In genomic region chr7:11576340-11576739, GRCh38 we compare ENCODE assay signal across 34 cellular contexts.
"Had no signal": no experiment of that assay in that cellular context is flagged by ENCODE, and none has a peak within 500 bp of the region (broad histone marks: within the 10 kb centered on the region; RNA-seq: fewer than 3 reads in every experiment).

No MANE protein-coding gene starts in this region.

- H3K9me3 ChIP-seq: adrenal gland, ascending aorta, body of pancreas, breast epithelium had no signal

- H3K27me3 ChIP-seq: adrenal gland, ascending aorta, body of pancreas, brain microvascular endothelial cell, breast epithelium, cardiac muscle cell had no signal

- H3K36me3 ChIP-seq: adrenal gland, ascending aorta, brain microvascular endothelial cell, breast epithelium, cardiac muscle cell had no signal

- H3K27ac ChIP-seq: adrenal gland, ascending aorta, body of pancreas, brain microvascular endothelial cell, breast epithelium, cardiac muscle cell had no signal

- ATAC-seq: activated naive CD4-positive, alpha-beta T cell treated with anti-CD3 and anti-CD28 coated beads, Interleukin-2, amount 50 U/mL, for 72 hours; activated naive CD8-positive, alpha-beta T cell treated with anti-CD3 and anti-CD28 coated beads, Interleukin-2, amount 50 U/mL, for 24 hours; activated T-cell treated with anti-CD3 and anti-CD28 coated beads, Interleukin-2, amount 50 U/mL, for 4 hours; activated T-cell treated with anti-CD3 and anti-CD28 coated beads, Interleukin-2, amount 50 U/mL, for 72 hours; activated T-helper 17 cell treated with anti-CD3 and anti-CD28 coated beads, Interleukin-2, amount 50 U/mL, for 72 hours; body of pancreas had no signal

- DNase-seq: activated effector memory CD4-positive, alpha-beta T cell treated with anti-CD3 and anti-CD28 coated beads, Interleukin-2, amount 50 U/mL, for 16 hours; activated effector memory CD4-positive, alpha-beta T cell treated with Interleukin-2 at 50 U/mL for 16 hours; activated gamma-delta T cell; activated gamma-delta T cell treated with Interleukin-2 at 50 U/mL for 16 hours; activated naive CD4-positive, alpha-beta T cell; activated naive CD4-positive, alpha-beta T cell treated with anti-CD3 and anti-CD28 coated beads for 36 hours; activated naive CD4-positive, alpha-beta T cell treated with anti-CD3 and anti-CD28 coated beads, Interleukin-2, amount 10 ng/mL, durations not matched to agents 7 days and 5 days; activated naive CD4-positive, alpha-beta T cell treated with anti-CD3 and anti-CD28 coated beads, Interleukin-2, amount 50 U/mL, for 16 hours; activated naive CD4-positive, alpha-beta T cell treated with Interleukin-2 at 50 U/mL for 16 hours; activated naive CD8-positive, alpha-beta T cell treated with anti-CD3 and anti-CD28 coated beads for 36 hours; activated naive CD8-positive, alpha-beta T cell treated with anti-CD3 and anti-CD28 coated beads, Interleukin-2, amount 10 ng/mL, durations not matched to agents 7 days and 5 days; activated naive CD8-positive, alpha-beta T cell treated with anti-CD3 and anti-CD28 coated beads, Interleukin-2, amount 50 U/mL, for 24 hours; activated T-cell treated with anti-CD3 and anti-CD28 coated beads, Interleukin-2, amount 50 U/mL, for 1 hour; activated T-cell treated with anti-CD3 and anti-CD28 coated beads, Interleukin-2, amount 50 U/mL, for 24 hours; activated T-cell treated with anti-CD3 and anti-CD28 coated beads, Interleukin-2, amount 50 U/mL, for 4 hours; activated T-cell treated with anti-CD3 and anti-CD28 coated beads, Interleukin-2, amount 50 U/mL, for 48 hours; activated T-cell treated with anti-CD3 and anti-CD28 coated beads, Interleukin-2, amount 50 U/mL, for 72 hours; adrenal gland; amniotic stem cell; amygdala; anterior cingulate cortex; aorta; body of pancreas; brain microvascular endothelial cell; caudate nucleus; central memory CD4-positive, alpha-beta T cell; cerebellar nuclear complex had no signal

- H3K4me3 ChIP-seq: adrenal gland, ascending aorta, body of pancreas, breast epithelium, cardiac muscle cell had no signal

- H3K4me1 ChIP-seq: adrenal gland, ascending aorta, body of pancreas, breast epithelium had no signal

- FAIRE-seq: astrocyte, bronchial epithelial cell had no signal
